In genomic region chr1:235878082-235878781, GRCh38 we compare ENCODE assay signal across 17 cellular contexts. TPM values are rescaled to one million over a fixed set of nuclear protein-coding genes. Genes with fewer than 3 reads are reported as not detected.
A peak's percentile ranks its signal among the peaks of the same experiment; 100 is the strongest.
DNase-seq lines count a peak whose midpoint lies in the region; ATAC-seq and TF ChIP-seq lines count a peak whose summit lies in the region.
"Had no signal": no experiment of that assay in that cellular context is flagged by ENCODE, and none has a peak within 500 bp of the region (broad histone marks: within the 10 kb centered on the region; RNA-seq: fewer than 3 reads in every experiment).

No MANE protein-coding gene starts in this region.

- no peaks in the 10 kb centered on the region for H3K9me3 Mint-ChIP-seq in activated naive CD4-positive, alpha-beta T cell treated with anti-CD3 and anti-CD28 coated beads, Interleukin-2, amount 10 ng/mL, durations not matched to agents 7 days and 5 days
- H3K9me3 Mint-ChIP-seq in type B pancreatic cell: no peaks in the 10 kb centered on the region

- no peak for TF ChIP-seq CTCF in spleen (IDR thresholded peaks at IDR 0.05 in 8 of 11, conservative IDR thresholded peaks at IDR 0.05 in 3 of 11)
- no peak for TF ChIP-seq CTCF in type B pancreatic cell (conservative IDR thresholded peaks at IDR 0.05)

- no peaks in the 10 kb centered on the region for H3K36me3 ChIP-seq in spleen

- peaks cover 4% of the 10 kb centered on the region for H3K36me3 Mint-ChIP-seq in activated naive CD4-positive, alpha-beta T cell treated with anti-CD3 and anti-CD28 coated beads, Interleukin-2, amount 10 ng/mL, durations not matched to agents 7 days and 5 days
- H3K36me3 Mint-ChIP-seq in type B pancreatic cell: no peaks in the 10 kb centered on the region

- intact Hi-C loops in left cardiac atrium (cut with DNase I): no loop called here
- intact Hi-C loops in spleen (cut with DNase I; ENCODE audit: low total_unique reads): no loop called here

- peak overlapping the region; percentile 47 for H3K27ac Mint-ChIP-seq in activated naive CD4-positive, alpha-beta T cell treated with anti-CD3 and anti-CD28 coated beads, Interleukin-2, amount 10 ng/mL, durations not matched to agents 7 days and 5 days
- no peak overlapping the region for H3K27ac Mint-ChIP-seq in type B pancreatic cell

- CTCF ChIA-PET in activated naive CD4-positive, alpha-beta T cell treated with anti-CD3 and anti-CD28 coated beads, Interleukin-2, amount 10 ng/mL, durations not matched to agents 7 days and 5 days (lab: Charles Lee): interaction anchor here (1.4 to 1.5 kb wide), 2 partner anchors 9 to 93 kb away, joined by 4 read pairs; no protein-coding TSS in a partner anchor

- 52 to 61% (median 57%) methylated on average over 6 of the region's 6 CpGs for WGBS in spleen, 5 donors

- peaks cover 56% of the 10 kb centered on the region for H3K4me1 Mint-ChIP-seq in activated naive CD4-positive, alpha-beta T cell treated with anti-CD3 and anti-CD28 coated beads, Interleukin-2, amount 10 ng/mL, durations not matched to agents 7 days and 5 days
- no peaks in the 10 kb centered on the region for H3K4me1 Mint-ChIP-seq in type B pancreatic cell (ENCODE audit: unreplicated experiment)

- no peak for DNase-seq in activated naive CD4-positive, alpha-beta T cell treated with anti-CD3 and anti-CD28 coated beads, Interleukin-2, amount 10 ng/mL, durations not matched to agents 7 days and 5 days
- no peak for DNase-seq in activated naive CD4-positive, alpha-beta T cell (lab: John Stamatoyannopoulos, UW)
- DNase-seq in RPMI7951 (ENCODE audit: low read depth) (peak; percentile 17), left cardiac atrium (no peak), spleen (peak; percentile 78), type B pancreatic cell (ENCODE audit: extremely low spot score, unreplicated experiment) (no peak), HuH-7 (ENCODE audit: low spot score) (no peak)
- DNase-seq: activated T-cell treated with anti-CD3 and anti-CD28 coated beads, Interleukin-2, amount 50 U/mL, for 48 hours; DND-41; GOT3; mesendoderm; SHP77 treated with DMSO at 0.1 percent for 48 hours; stimulated activated CD4-positive, alpha-beta T cell treated with anti-CD3 and anti-CD28 coated beads, Interleukin-1b, Interleukin-23, amount 100 ng/mL, for 48 hours had no signal

- peaks cover 10 to 97% (median 69%) of the 10 kb centered on the region in 6 donors for H3K4me1 ChIP-seq in spleen
- H3K4me1 ChIP-seq: parathyroid adenoma had no signal

- H3K27ac ChIP-seq in spleen: peak overlapping the region in 7 of 8 donors; percentile 82 to 93 (median 89)
- H3K27ac ChIP-seq: body of pancreas, hepatocyte, parathyroid adenoma had no signal

- TF ChIP-seq POLR2A in spleen (IDR thresholded peaks at IDR 0.05): no peak

- no peaks in the 10 kb centered on the region for H3K27me3 ChIP-seq in spleen (replicated peaks in 1 of 7)
- H3K27me3 ChIP-seq: body of pancreas had no signal

- H3K9me3 ChIP-seq in spleen: no peaks in the 10 kb centered on the region
- H3K9me3 ChIP-seq: body of pancreas had no signal

- no peak overlapping the region for H3K4me3 Mint-ChIP-seq in activated naive CD4-positive, alpha-beta T cell treated with anti-CD3 and anti-CD28 coated beads, Interleukin-2, amount 10 ng/mL, durations not matched to agents 7 days and 5 days
- H3K4me3 Mint-ChIP-seq in type B pancreatic cell: no peak overlapping the region

- ATAC-seq in left cardiac atrium (peak; percentile 56 to 62), HG03565 (IDR thresholded peaks at IDR 0.05; ENCODE audit: unreplicated experiment) (no peak)
- ATAC-seq: body of pancreas had no signal

- H3K4me3 ChIP-seq in spleen: no peak overlapping the region
- H3K4me3 ChIP-seq: body of pancreas, hepatocyte had no signal

- H3K27me3 Mint-ChIP-seq in activated naive CD4-positive, alpha-beta T cell treated with anti-CD3 and anti-CD28 coated beads, Interleukin-2, amount 10 ng/mL, durations not matched to agents 7 days and 5 days: peaks cover 10% of the 10 kb centered on the region
- H3K27me3 Mint-ChIP-seq in type B pancreatic cell: peaks cover 15% of the 10 kb centered on the region

RNA-seq across cellular contexts. Expression of gene LYST, which starts 11.5 kb away (rescaled TPM):
- 16.9 and 19.7 TPM in 2 replicates for total RNA-seq in RPMI7951 (2014; rRNA removed; shearing (Covaris generic))
- total RNA-seq in left cardiac atrium (10 to 100 TPM; 10.7 to 16.2 TPM), spleen (100 to 1,000 TPM in 5 of 7 donors, 10 to 100 TPM in 2; 76.9 to 169 (median 109) TPM), type B pancreatic cell (ENCODE audit: low replicate concordance) (9.1 and 9.7 TPM in 2 replicates)
- polyA plus RNA-seq in spleen: 10 to 100 TPM in 1 of 3 donors, 1 to 10 TPM in 2; 9.0 to 11.8 (median 9.9) TPM

Comparison
In these comparisons a context has a peak if more than half of its experiments do, and no peak if none do; other contexts are left out.
1. DNase-seq: peak in RPMI7951 (single experiment) and spleen (single experiment); none in activated naive CD4-positive, alpha-beta T cell treated with anti-CD3 and anti-CD28 coated beads, Interleukin-2, amount 10 ng/mL, durations not matched to agents 7 days and 5 days (single experiment), activated naive CD4-positive, alpha-beta T cell (0 of 4), left cardiac atrium (single experiment), type B pancreatic cell (single experiment) and HuH-7 (single experiment).